Comparison of ENCODE assay signal across 8 cellular contexts in the genomic region with DNA sequence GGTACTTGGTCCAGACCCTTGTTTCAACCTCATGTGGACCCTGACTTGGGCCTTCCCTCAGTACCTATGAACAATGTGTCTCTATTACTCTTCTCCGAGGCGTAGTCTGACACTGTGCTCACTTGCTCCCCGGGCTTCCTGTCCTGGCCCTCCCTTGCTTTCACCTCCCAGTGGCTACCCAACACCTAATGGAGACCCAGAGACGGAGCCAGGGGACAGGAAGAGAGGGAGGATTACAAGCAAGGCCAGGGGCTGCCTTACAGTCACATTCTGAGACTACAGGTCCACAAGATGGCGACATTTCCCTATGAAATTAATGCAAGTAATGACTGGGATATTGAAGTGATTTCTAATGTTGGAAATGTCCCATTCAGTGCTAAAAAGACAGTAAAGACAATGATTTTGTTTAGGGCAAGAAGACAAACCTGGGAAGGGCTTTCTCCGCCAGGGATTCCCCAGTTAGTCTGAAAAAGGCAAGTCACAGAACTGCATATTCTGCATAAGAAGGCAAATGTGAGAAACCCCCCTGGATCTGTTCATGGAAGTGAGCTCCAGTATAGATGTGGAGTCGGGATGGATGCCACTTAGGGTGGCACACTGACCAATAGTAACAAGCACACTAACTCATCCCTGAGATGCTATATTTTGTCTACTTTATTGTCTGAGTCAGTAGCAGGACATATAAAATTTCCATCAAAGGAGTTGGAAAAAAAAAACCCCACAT. TPM values are rescaled to one million over a fixed set of nuclear protein-coding genes. Genes with fewer than 3 reads are reported as not detected.
A peak's percentile ranks its signal among the peaks of the same experiment; 100 is the strongest.
DNase-seq lines count a peak whose midpoint lies in the region; ATAC-seq and TF ChIP-seq lines count a peak whose summit lies in the region.

No MANE protein-coding gene starts in this region.

- TF ChIP-seq CTCF in KMS-11 (conservative IDR thresholded peaks at IDR 0.05; ENCODE audit: low read depth, low read length): peak; percentile 64
- peak; percentile 76 for TF ChIP-seq CTCF in PC-3 (conservative IDR thresholded peaks at IDR 0.05; ENCODE audit: low read depth, low read length)
- TF ChIP-seq CTCF in foreskin fibroblast (IDR thresholded peaks at IDR 0.05; ENCODE audit: low read depth, low read length): peak; percentile 63
- peak in 2 of 4 experiments; percentile 21 to 45 for TF ChIP-seq CTCF in sigmoid colon (IDR thresholded peaks at IDR 0.05)

- CTCF ChIA-PET in PC-3 (lab: Charles Lee): interaction anchor here (0.6 kb wide), 1 partner anchor 513 kb away, joined by 4 read pairs; no protein-coding TSS in a partner anchor

- no peaks in the 10 kb centered on the region for H3F3A ChIP-seq in PC-3 (ENCODE audit: low read length, unreplicated experiment)

- WGBS in sigmoid colon, 2 donors: 60 to 62% methylated on average over 7 of the region's 7 CpGs

- peak; percentile 92 for ATAC-seq in PC-3

- TF ChIP-seq EP300 in sigmoid colon (IDR thresholded peaks at IDR 0.05): no peak

- H3K36me3 ChIP-seq in KMS-11 (ENCODE audit: insufficient read depth) (no peaks in the 10 kb centered on the region), PC-3 (ENCODE audit: low read depth, low read length) (no peaks in the 10 kb centered on the region), sigmoid colon (no peaks in the 10 kb centered on the region)

- no TSS peak for BruUV-seq in PC-3 (replicated peaks; lab: Mats Ljungman, UMichigan)

- H4K20me1 ChIP-seq in KMS-11 (ENCODE audit: insufficient read depth): no peaks in the 10 kb centered on the region
- H4K20me1 ChIP-seq in PC-3 (ENCODE audit: low read length): no peaks in the 10 kb centered on the region

- intact Hi-C loops in PC-3 (cut with micrococcal nuclease) (loop anchor here (1.0 to 2.0 kb wide), 4 partner anchors 164 to 526 kb away; a partner anchor contains a TSS), sigmoid colon (cut with DNase I) (loop anchor here (10.0 kb wide), 1 partner anchor 518 kb away; no protein-coding TSS in a partner anchor)

- H3K4me3 ChIP-seq in KMS-11 (IDR thresholded peaks at IDR 0.05; ENCODE audit: insufficient read depth, low read depth, low read length) (no peak overlapping the region), PC-3 (ENCODE audit: low read length) (no peak overlapping the region), foreskin fibroblast (ENCODE audit: low read depth in 1 of 2, low read length in 2 of 2) (no peak overlapping the region), sigmoid colon (no peak overlapping the region)

- TF ChIP-seq POLR2A in sigmoid colon (IDR thresholded peaks at IDR 0.05): no peak

- DNase-seq in NCI-H1417 (lab: John Stamatoyannopoulos, UW): peak; percentile 46 to 86 (median 60)
- no peak for DNase-seq in NCI-H1417 treated with DMSO at 0.1 percent for 48 hours (lab: John Stamatoyannopoulos, UW)
- peak; percentile 78 for DNase-seq in PC-3
- DNase-seq in activated T-cell treated with anti-CD3 and anti-CD28 coated beads, Interleukin-2, amount 50 U/mL, for 1 hour: peak; percentile 30
- peak; percentile 41 to 81 for DNase-seq in foreskin fibroblast
- DNase-seq in occipital lobe (lab: John Stamatoyannopoulos, UW): peak; percentile 3
- no peak for DNase-seq in sigmoid colon

- H2AFZ ChIP-seq in KMS-11 (ENCODE audit: low read depth): peak overlapping the region; percentile 54; the same call in 1 of the 2 replicates
- H2AFZ ChIP-seq in PC-3 (ENCODE audit: low read length): peak overlapping the region; percentile 68; the same call in 1 of the 2 replicates

- H3K9me2 ChIP-seq in PC-3 (replicated peaks; ENCODE audit: low read length): no peaks in the 10 kb centered on the region

- H3K79me2 ChIP-seq in KMS-11 (ENCODE audit: insufficient read depth, low read depth) (no peaks in the 10 kb centered on the region), PC-3 (ENCODE audit: low read length) (no peaks in the 10 kb centered on the region)

- no peak overlapping the region for H3K9ac ChIP-seq in KMS-11
- no peak overlapping the region for H3K9ac ChIP-seq in PC-3 (ENCODE audit: low read length)

- H3K4me1 ChIP-seq in KMS-11 (ENCODE audit: low read depth, poor library complexity, severe bottlenecking) (no peaks in the 10 kb centered on the region), PC-3 (ENCODE audit: insufficient read depth, low read length) (peaks cover 4% of the 10 kb centered on the region; the same call in 1 of the 2 replicates), sigmoid colon (peaks cover 0 to 10% (median 7%) of the 10 kb centered on the region in 4 donors)

- H3K9me3 ChIP-seq in PC-3 (ENCODE audit: low read length): no peaks in the 10 kb centered on the region
- no peaks in the 10 kb centered on the region for H3K9me3 ChIP-seq in sigmoid colon

- POLR2A ChIA-PET in PC-3 (lab: Charles Lee; ENCODE audit: unreplicated experiment): interaction anchor here (0.7 kb wide), 1 partner anchor 45 kb away, joined by 3 read pairs; no protein-coding TSS in a partner anchor

- no peak overlapping the region for H3K27ac ChIP-seq in KMS-11
- H3K27ac ChIP-seq in PC-3 (ENCODE audit: low read length): no peak overlapping the region
- no peak overlapping the region for H3K27ac ChIP-seq in sigmoid colon

- H3K4me2 ChIP-seq in KMS-11 (no peak overlapping the region), PC-3 (ENCODE audit: low read length) (no peak overlapping the region)

- H3K27me3 ChIP-seq in KMS-11 (ENCODE audit: insufficient read depth, low read depth) (no peaks in the 10 kb centered on the region), PC-3 (ENCODE audit: low read length) (no peaks in the 10 kb centered on the region), sigmoid colon (no peaks in the 10 kb centered on the region)

RNA-seq across cellular contexts. Expression of a gene that starts 44.0 kb away (rescaled TPM):
- total RNA-seq in PC-3 (2014; rRNA removed) (4.5 and 6.1 TPM in 2 replicates), occipital lobe (14.8 TPM), sigmoid colon (1 to 10 TPM; 4.6 to 8.2 (median 6.3) TPM)
- 1 to 10 TPM; 2.1 to 5.1 (median 2.4) TPM for polyA plus RNA-seq in sigmoid colon

Comparison
In these comparisons a context has a peak if more than half of its experiments do, and no peak if none do; other contexts are left out.
1. DNase-seq: peak in NCI-H1417 (3 of 3), PC-3 (single experiment), activated T-cell treated with anti-CD3 and anti-CD28 coated beads, Interleukin-2, amount 50 U/mL, for 1 hour (single experiment), foreskin fibroblast (2 of 2) and occipital lobe (single experiment); none in NCI-H1417 treated with DMSO at 0.1 percent for 48 hours (single experiment) and sigmoid colon (single experiment).